8 cellular contexts compared by ENCODE assay signal in genomic region chr19:54189020-54189667, GRCh38. TPM values are rescaled to one million over a fixed set of nuclear protein-coding genes. Genes with fewer than 3 reads are reported as not detected.
DNase-seq lines count a peak whose midpoint lies in the region; ATAC-seq and TF ChIP-seq lines count a peak whose summit lies in the region.

TSS of gene MBOAT7 (minus strand) at chr19:54189580. CDS start at chr19:54188508, 1,072 bp downstream.

- peak within 1 kb of the TSS; percentile 96 for H3K27ac Mint-ChIP-seq in activated naive CD4-positive, alpha-beta T cell treated with anti-CD3 and anti-CD28 coated beads for 36 hours

- H3K27me3 ChIP-seq in ectodermal cell (ENCODE audit: control insufficient read depth, insufficient read depth, low read length, poor library complexity, severe bottlenecking) (no peaks in the 10 kb centered on the region), muscle layer of colon (ENCODE audit: control insufficient read depth in 1 of 2, insufficient read depth in 2 of 2, low read length in 2 of 2) (no peaks in the 10 kb centered on the region)

- no peaks in the 10 kb centered on the region for H3K9me3 Mint-ChIP-seq in activated naive CD4-positive, alpha-beta T cell treated with anti-CD3 and anti-CD28 coated beads for 36 hours

- H3K27ac ChIP-seq in ectodermal cell (ENCODE audit: insufficient read depth, low read depth, low read length, poor library complexity, severe bottlenecking) (peak within 1 kb of the TSS; percentile 99), muscle layer of colon (ENCODE audit: low read depth, low read length) (peak within 1 kb of the TSS; percentile 99)

- peak; percentile 70 for DNase-seq in activated naive CD4-positive, alpha-beta T cell treated with anti-CD3 and anti-CD28 coated beads for 36 hours
- DNase-seq in activated naive CD4-positive, alpha-beta T cell treated with anti-CD3 and anti-CD28 coated beads, Interleukin-2, amount 50 U/mL, for 16 hours, result no peak
- DNase-seq in NCI-H774 (lab: John Stamatoyannopoulos, UW) (no peak), NCI-H2107 (lab: John Stamatoyannopoulos, UW) (no peak)

- H3K4me3 Mint-ChIP-seq in activated naive CD4-positive, alpha-beta T cell treated with anti-CD3 and anti-CD28 coated beads for 36 hours, result peak within 1 kb of the TSS; percentile 82

- 0% methylated on average over 64 of the region's 64 CpGs for WGBS in ectodermal cell, 2 experiments

- peak within 1 kb of the TSS; percentile 57 for H3K9ac ChIP-seq in muscle layer of colon (ENCODE audit: low read length)

- H3K36me3 ChIP-seq in ectodermal cell (ENCODE audit: control insufficient read depth, insufficient read depth, low read length) (peaks cover 18% of the 10 kb centered on the region), muscle layer of colon (ENCODE audit: insufficient read depth, low read length) (peaks cover 18% of the 10 kb centered on the region)

- H3K9me3 ChIP-seq in ectodermal cell (ENCODE audit: control insufficient read depth, low read length) (no peaks in the 10 kb centered on the region), muscle layer of colon (ENCODE audit: low read length) (no peaks in the 10 kb centered on the region)

- no peaks in the 10 kb centered on the region for H3K27me3 Mint-ChIP-seq in activated naive CD4-positive, alpha-beta T cell treated with anti-CD3 and anti-CD28 coated beads for 36 hours (ENCODE audit: low read depth)

- H3K4me1 Mint-ChIP-seq in activated naive CD4-positive, alpha-beta T cell treated with anti-CD3 and anti-CD28 coated beads for 36 hours (ENCODE audit: low read depth), result peaks cover 31% of the 10 kb centered on the region

- peaks cover 21% of the 10 kb centered on the region for H3K36me3 Mint-ChIP-seq in activated naive CD4-positive, alpha-beta T cell treated with anti-CD3 and anti-CD28 coated beads for 36 hours (ENCODE audit: low read depth)

- peak; percentile 15 for ATAC-seq in HG02798 (IDR thresholded peaks at IDR 0.05; ENCODE audit: poor library complexity, unreplicated experiment)

- CTCF ChIA-PET in activated naive CD4-positive, alpha-beta T cell treated with anti-CD3 and anti-CD28 coated beads for 36 hours (lab: Charles Lee), result interaction anchor here (0.5 to 1.6 kb wide), 6 partner anchors 24 to 164 kb away, joined by 3 to 7 read pairs (median 4); partner anchors contain the start of genes CNOT3 and LENG1

- H3K4me3 ChIP-seq in ectodermal cell (ENCODE audit: insufficient read depth, low read depth, low read length) (peak within 1 kb of the TSS; percentile 83), muscle layer of colon (ENCODE audit: low read depth in 1 of 2, low read length in 2 of 2) (peak within 1 kb of the TSS; percentile 65 to 78)

- H3K4me1 ChIP-seq in ectodermal cell (ENCODE audit: control insufficient read depth, insufficient read depth, low read length) (peaks cover 9% of the 10 kb centered on the region), muscle layer of colon (ENCODE audit: insufficient read depth, low read length) (peaks cover 26% of the 10 kb centered on the region)

- intact Hi-C loops in activated naive CD4-positive, alpha-beta T cell treated with anti-CD3 and anti-CD28 coated beads for 36 hours (cut with micrococcal nuclease), result no loop called here

TF ChIP-seq in PFSK-1, 5 proteins besides CTCF, POLR2A, EP300 and RAD21:
- no peak for TF ChIP-seq SIN3A (IDR thresholded peaks at IDR 0.05; ENCODE audit: borderline replicate concordance, insufficient read depth, low read length)
- TF ChIP-seq FOXP2 (optimal IDR thresholded peaks at IDR 0.05; ENCODE audit: borderline replicate concordance, extremely low read depth, extremely low read length, insufficient read depth), result peak; percentile 46
- TF ChIP-seq REST (IDR thresholded peaks at IDR 0.05; ENCODE audit: insufficient read depth in 1 of 2, low read depth in 2 of 2, low read length in 2 of 2), result no peak
- TF ChIP-seq POLR2AphosphoS5 (IDR thresholded peaks at IDR 0.05; ENCODE audit: low read depth, low read length), result peak; percentile 86; the same call in 1 of the 2 replicates
- peak; percentile 80; the same call in 1 of the 2 replicates for TF ChIP-seq TAF1 (IDR thresholded peaks at IDR 0.05; ENCODE audit: borderline replicate concordance, insufficient read depth, low read length)

RNA-seq across cellular contexts. Expression of gene MBOAT7, which starts in this region (rescaled TPM):
- total RNA-seq in activated naive CD4-positive, alpha-beta T cell treated with anti-CD3 and anti-CD28 coated beads for 36 hours, result 10 to 100 TPM; 33.7 to 36.1 TPM
- polyA plus RNA-seq in PFSK-1 (2012; ENCODE audit: insufficient read length, low read depth), result 89.9 TPM
- 116 TPM for polyA plus RNA-seq in ectodermal cell (2013, experiment 1 of 4)
- 120 TPM for polyA plus RNA-seq in ectodermal cell (2013, experiment 2 of 4)
- 98.3 TPM for polyA plus RNA-seq in ectodermal cell (2013, experiment 3 of 4)
- polyA plus RNA-seq in ectodermal cell (2013, experiment 4 of 4), result 107 TPM
